Comparison of ENCODE assay signal across 28 cellular contexts in the genomic region with DNA sequence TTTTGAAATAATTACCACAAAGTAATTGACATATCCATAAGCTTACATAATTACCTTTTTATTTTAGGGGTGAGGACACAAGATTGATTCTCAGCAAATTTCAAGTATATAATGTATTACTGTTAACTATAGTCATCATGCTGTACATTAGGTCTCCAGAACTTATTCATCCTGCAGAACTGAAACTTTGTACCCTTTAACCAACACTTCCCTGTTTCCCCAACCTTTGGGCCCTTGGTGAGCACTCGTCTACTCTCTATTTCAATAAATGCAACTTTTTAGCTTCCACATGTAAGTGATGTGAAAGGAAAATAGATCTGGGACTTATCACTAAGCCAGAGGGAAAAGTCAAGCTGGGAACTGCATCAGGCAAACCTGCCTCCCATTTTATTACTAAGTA. TPM values are rescaled to one million over a fixed set of nuclear protein-coding genes. Genes with fewer than 3 reads are reported as not detected.
DNase-seq lines count a peak whose midpoint lies in the region; ATAC-seq, FAIRE-seq and TF ChIP-seq lines count a peak whose summit lies in the region.
"Had no signal": no experiment of that assay in that cellular context is flagged by ENCODE, and none has a peak within 500 bp of the region (broad histone marks: within the 10 kb centered on the region; RNA-seq: fewer than 3 reads in every experiment).

No MANE protein-coding gene starts in this region.

- H3K36me3 ChIP-seq in OCI-LY7 (ENCODE audit: insufficient read depth, low read length), result no peaks in the 10 kb centered on the region
- H3K36me3 ChIP-seq: BE2C, gastrocnemius medialis, left lung, vagina had no signal

- CTCF ChIA-PET in OCI-LY7 (lab: Charles Lee; ENCODE audit: unreplicated experiment), result no interaction called here

- no peaks in the 10 kb centered on the region for H3K9me2 ChIP-seq in OCI-LY7 (ENCODE audit: insufficient read depth, low read length)

- H3K4me3 ChIP-seq in OCI-LY7 (ENCODE audit: low read depth, low read length, poor library complexity, severe bottlenecking), result no peak overlapping the region
- H3K4me3 ChIP-seq: body of pancreas, gastrocnemius medialis, left lung, testis, vagina had no signal

- no TSS peak for BruUV-seq in OCI-LY7 (replicated peaks; lab: Mats Ljungman, UMichigan)

- TF ChIP-seq POLR2A in GM12891 (IDR thresholded peaks at IDR 0.05; ENCODE audit: low read depth, low read length), result no peak
- no peak for TF ChIP-seq POLR2A in GM12892 (IDR thresholded peaks at IDR 0.05; ENCODE audit: low read depth, low read length)

- no peak for FAIRE-seq in GM12891 (lab: Jason Lieb, UNC)
- no peak for FAIRE-seq in GM12892 (lab: Jason Lieb, UNC)
- FAIRE-seq: endometrium had no signal

- no peaks in the 10 kb centered on the region for H4K20me1 ChIP-seq in OCI-LY7 (ENCODE audit: insufficient read depth, low read length)

- peaks cover 50% of the 10 kb centered on the region for H3K4me1 ChIP-seq in OCI-LY7 (ENCODE audit: insufficient read depth, low read length, poor library complexity, severe bottlenecking)
- H3K4me1 ChIP-seq: BE2C, body of pancreas, testis had no signal

- no peaks in the 10 kb centered on the region for H3K27me3 Mint-ChIP-seq in naive B cell

- H3K27ac Mint-ChIP-seq in naive B cell, result peak overlapping the region in 4 of 6 donors; percentile 23 to 90 (median 46)
- H3K27ac Mint-ChIP-seq: activated CD4-positive, alpha-beta T cell treated with anti-CD3 and anti-CD28 coated beads, Interleukin-2, amount 10 ng/mL, durations not matched to agents 24 days and 14 days; naive thymus-derived CD4-positive, alpha-beta T cell had no signal

- ATAC-seq in HG02678 (IDR thresholded peaks at IDR 0.05; ENCODE audit: unreplicated experiment) (peak; percentile 38), naive B cell (ENCODE audit: low read depth in 2 of 2) (no peak), GM19023 (IDR thresholded peaks at IDR 0.05; ENCODE audit: unreplicated experiment) (no peak)
- ATAC-seq: body of pancreas; gastrocnemius medialis; left lung; naive thymus-derived CD4-positive, alpha-beta T cell; SK-N-SH treated with all-trans-retinoic acid at 6 μM for 48 hours had no signal

- DNase-seq in GM12891 (ENCODE audit: insufficient read length, low spot score) (no peak), OCI-LY7 (ENCODE audit: low spot score) (no peak), naive B cell (no peak), AG08395 (ENCODE audit: low spot score) (no peak), GM12892 (ENCODE audit: insufficient read length) (no peak), LoVo (ENCODE audit: low spot score) (no peak)
- DNase-seq: activated CD4-positive, alpha-beta T cell treated with anti-CD3 and anti-CD28 coated beads, Interleukin-2, amount 10 ng/mL, durations not matched to agents 24 days and 14 days; activated naive CD4-positive, alpha-beta T cell treated with Interleukin-2 at 50 U/mL for 16 hours; BE2C; body of pancreas; dermis blood vessel endothelial cell; DMS153; gastrocnemius medialis; left lung; naive thymus-derived CD4-positive, alpha-beta T cell; NCI-H1092; NCI-H187 treated with DMSO at 0.1 percent for 48 hours; NCI-H526 treated with DMSO at 0.1 percent for 48 hours; occipital lobe; stimulated activated CD4-positive, alpha-beta T cell treated with anti-CD3 and anti-CD28 coated beads, Interleukin-15, amount 100 ng/mL, for 24 hours; stimulated activated naive CD4-positive, alpha-beta T cell treated with Interleukin-2 at 50 U/mL for 16 hours; testis had no signal

- peak overlapping the region; percentile 68; the same call in 1 of the 2 replicates for H2AFZ ChIP-seq in OCI-LY7 (ENCODE audit: low read length)

- POLR2A ChIA-PET in OCI-LY7 (lab: Charles Lee), result interaction anchor here (0.9 to 6.3 kb wide), 6 partner anchors 12 to 31 kb away, joined by 3 to 117 read pairs (median 10); partner anchors contain the start of gene CCNG2

- H3K27ac ChIP-seq in OCI-LY7 (ENCODE audit: low read depth, low read length, poor library complexity, severe bottlenecking), result no peak overlapping the region
- H3K27ac ChIP-seq: body of pancreas, gastrocnemius medialis, left lung, testis, vagina, VCaP had no signal

- H3K9me3 ChIP-seq in OCI-LY7 (ENCODE audit: low read length), result no peaks in the 10 kb centered on the region
- H3K9me3 ChIP-seq: BE2C, body of pancreas, gastrocnemius medialis, left lung, testis, vagina had no signal

- peaks cover 0 to 2% (median 0%) of the 10 kb centered on the region in 7 donors for H3K9me3 Mint-ChIP-seq in naive B cell
- H3K9me3 Mint-ChIP-seq: activated CD4-positive, alpha-beta T cell treated with anti-CD3 and anti-CD28 coated beads, Interleukin-2, amount 10 ng/mL, durations not matched to agents 24 days and 14 days; naive thymus-derived CD4-positive, alpha-beta T cell had no signal

- peak overlapping the region in 4 of 8 donors; percentile 2 to 63 (median 8) for H3K4me3 Mint-ChIP-seq in naive B cell
- H3K4me3 Mint-ChIP-seq: activated CD4-positive, alpha-beta T cell treated with anti-CD3 and anti-CD28 coated beads, Interleukin-2, amount 10 ng/mL, durations not matched to agents 24 days and 14 days; naive thymus-derived CD4-positive, alpha-beta T cell had no signal

- peaks cover 0 to 3% of the 10 kb centered on the region in 2 donors for H3K36me3 Mint-ChIP-seq in naive B cell
- H3K36me3 Mint-ChIP-seq: naive thymus-derived CD4-positive, alpha-beta T cell had no signal

- no peak overlapping the region for H3K4me2 ChIP-seq in OCI-LY7 (ENCODE audit: low read length)

- H3K79me2 ChIP-seq in OCI-LY7 (ENCODE audit: insufficient read depth, low read depth, low read length), result no peaks in the 10 kb centered on the region

- H3K4me1 Mint-ChIP-seq in naive B cell, result peaks cover 50 to 84% (median 68%) of the 10 kb centered on the region in 3 donors

- intact Hi-C loops in OCI-LY7 (cut with micrococcal nuclease; ENCODE audit: unreplicated experiment), result no loop called here

- TF ChIP-seq CTCF in OCI-LY7 (conservative IDR thresholded peaks at IDR 0.05; ENCODE audit: low read length), result no peak

TF ChIP-seq in GM12891, 5 proteins besides CTCF, POLR2A, EP300 and RAD21:
- peak; percentile 57 for TF ChIP-seq SPI1 (IDR thresholded peaks at IDR 0.05; ENCODE audit: low read depth, low read length)
- no peak for TF ChIP-seq PAX5 (IDR thresholded peaks at IDR 0.05; ENCODE audit: insufficient read depth, low read length, severe bottlenecking)
TF ChIP-seq in GM12891: peak in this region for 1.

RNA-seq across cellular contexts. Expression of gene CCNG2, which starts 33.6 kb away (rescaled TPM):
- 11.8 TPM for polyA plus RNA-seq in GM12891 (2012; ENCODE audit: low read depth, missing spikeins)
- 13.1 and 16.6 TPM in 2 replicates for total RNA-seq in OCI-LY7 (2014; rRNA removed; shearing (Covaris generic))
- total RNA-seq in OCI-LY7 (2022), result 87.4 and 104 TPM in 2 replicates
- polyA plus RNA-seq in naive B cell (ENCODE audit: low read depth in 6 of 6), result 100 to 1,000 TPM in 1 of 6 donors, 10 to 100 TPM in 5; 74.5 to 104 (median 88.2) TPM
- polyA plus RNA-seq in GM12892 (2012; ENCODE audit: missing spikeins), result 35.0 TPM

RNA-seq across cellular contexts. Expression of gene CCNI, which starts 47.6 kb away (rescaled TPM):
- polyA plus RNA-seq in GM12891 (2012; ENCODE audit: low read depth, missing spikeins), result 102 TPM
- 105 and 116 TPM in 2 replicates for total RNA-seq in OCI-LY7 (2014; rRNA removed; shearing (Covaris generic))
- 293 and 330 TPM in 2 replicates for total RNA-seq in OCI-LY7 (2022)
- polyA plus RNA-seq in naive B cell (ENCODE audit: low read depth in 6 of 6), result 100 to 1,000 TPM; 406 to 501 (median 453) TPM
- polyA plus RNA-seq in GM12892 (2012; ENCODE audit: missing spikeins), result 122 TPM
